35 cellular contexts compared by ENCODE assay signal in the genomic region with DNA sequence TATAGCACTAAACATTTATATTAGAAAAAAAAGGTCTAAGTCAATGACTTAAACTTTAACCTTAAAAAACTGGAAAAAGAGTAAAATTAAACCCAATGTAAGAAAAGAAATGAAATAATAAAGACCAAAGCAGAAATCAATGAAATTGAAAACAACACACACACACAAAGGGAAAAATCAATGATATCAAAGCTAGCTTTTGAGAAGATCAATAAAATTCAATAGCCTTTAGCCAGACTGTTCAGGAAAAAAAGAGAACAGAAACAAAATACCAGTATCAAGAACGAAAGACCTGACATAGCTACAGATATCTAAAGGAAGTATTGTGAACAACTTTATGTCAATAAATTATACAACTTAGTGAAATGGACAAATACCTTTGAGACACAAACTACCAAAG.
"Had no signal": no experiment of that assay in that cellular context is flagged by ENCODE, and none has a peak within 500 bp of the region (broad histone marks: within the 10 kb centered on the region; RNA-seq: fewer than 3 reads in every experiment).

No MANE protein-coding gene starts in this region.

- FAIRE-seq: RCC 7860 had no signal

- H3K4me3 ChIP-seq: ascending aorta, MG63 had no signal

- H3K4me1 ChIP-seq: ascending aorta had no signal

- ATAC-seq: activated CD8-positive, alpha-beta memory T cell treated with anti-CD3 and anti-CD28 coated beads, Interleukin-2, amount 10 ng/mL, durations not matched to agents 7 days and 5 days; PC-3; Right ventricle myocardium inferior had no signal

- H3K9me3 Mint-ChIP-seq: activated CD4-positive, alpha-beta memory T cell treated with anti-CD3 and anti-CD28 coated beads, Interleukin-2, amount 10 ng/mL, durations not matched to agents 7 days and 5 days; activated naive CD8-positive, alpha-beta T cell treated with anti-CD3 and anti-CD28 coated beads, Interleukin-2, amount 10 ng/mL, durations not matched to agents 7 days and 5 days had no signal

- H3K27ac Mint-ChIP-seq: activated CD4-positive, alpha-beta memory T cell treated with anti-CD3 and anti-CD28 coated beads, Interleukin-2, amount 10 ng/mL, durations not matched to agents 7 days and 5 days; activated CD8-positive, alpha-beta memory T cell treated with anti-CD3 and anti-CD28 coated beads, Interleukin-2, amount 10 ng/mL, durations not matched to agents 7 days and 5 days; activated naive CD8-positive, alpha-beta T cell treated with anti-CD3 and anti-CD28 coated beads, Interleukin-2, amount 10 ng/mL, durations not matched to agents 7 days and 5 days had no signal

- H3K9me3 ChIP-seq: MG63 had no signal

- DNase-seq: activated CD4-positive, alpha-beta memory T cell treated with anti-CD3 and anti-CD28 coated beads, Interleukin-2, amount 10 ng/mL, durations not matched to agents 7 days and 5 days; activated CD4-positive, alpha-beta T cell treated with anti-CD3 and anti-CD28 coated beads for 1 hour; activated CD4-positive, alpha-beta T cell treated with anti-CD3 and anti-CD28 coated beads for 48 hours; activated CD4-positive, CD25-positive, alpha-beta regulatory T cell; activated CD8-positive, alpha-beta memory T cell treated with anti-CD3 and anti-CD28 coated beads for 24 hours; activated CD8-positive, alpha-beta memory T cell treated with anti-CD3 and anti-CD28 coated beads, Interleukin-2, amount 10 ng/mL, durations not matched to agents 7 days and 5 days; activated CD8-positive, alpha-beta memory T cell treated with anti-CD3 and anti-CD28 coated beads, Interleukin-2, amount 50 U/mL, for 48 hours; activated effector memory CD4-positive, alpha-beta T cell treated with anti-CD3 and anti-CD28 coated beads, Interleukin-2, amount 50 U/mL, for 16 hours; activated naive CD4-positive, alpha-beta T cell; activated naive CD4-positive, alpha-beta T cell treated with anti-CD3 and anti-CD28 coated beads, Interleukin-2, amount 50 U/mL, for 16 hours; activated naive CD8-positive, alpha-beta T cell treated with anti-CD3 and anti-CD28 coated beads, Interleukin-2, amount 10 ng/mL, durations not matched to agents 7 days and 5 days; activated T-cell treated with anti-CD3 and anti-CD28 coated beads, Interleukin-2, amount 50 U/mL, for 48 hours; amygdala; Karpas-422; MG63; NCI-H1048; NCI-H1105 treated with DMSO at 0.1 percent for 48 hours; NCI-H1436; NCI-H1694; NCI-H1930; NCI-H2081 treated with DMSO at 0.1 percent for 48 hours; NCI-H226; NCI-H446 treated with DMSO at 0.1 percent for 48 hours; NCI-H524; NK-92 treated with Interleukin-12 subunit alpha and Interleukin-12 subunit beta, amount 100 ng/mL, for 24 hours; PC-3; SIG-M5; SW 1271; T-helper 1 cell; T-helper 2 cell; T-helper 9 cell; WERI-Rb-1 had no signal

- H3K27ac ChIP-seq: ascending aorta, WERI-Rb-1 had no signal

- H3K27me3 ChIP-seq: ascending aorta, MG63 had no signal
